16 cellular contexts compared by ENCODE assay signal in genomic region chr16:78506372-78507193, GRCh38.
A peak's percentile ranks its signal among the peaks of the same experiment; 100 is the strongest.
DNase-seq lines count a peak whose midpoint lies in the region; ATAC-seq and TF ChIP-seq lines count a peak whose summit lies in the region.
"Had no signal": no experiment of that assay in that cellular context is flagged by ENCODE, and none has a peak within 500 bp of the region (broad histone marks: within the 10 kb centered on the region; RNA-seq: fewer than 3 reads in every experiment).

No MANE protein-coding gene starts in this region.

- ATAC-seq in lung (ENCODE audit: insufficient read depth, low FRiP score) (peak; percentile 17), GM19395 (IDR thresholded peaks at IDR 0.05; ENCODE audit: unreplicated experiment) (no peak), GM19324 (IDR thresholded peaks at IDR 0.05; ENCODE audit: low FRiP score, unreplicated experiment) (no peak)
- ATAC-seq in stimulated activated memory B cell treated with anti-CD40 and anti-IgM and Interleukin-4, amounts not matched to agents 10 μg/mL and 1 μg/mL and 100 μg/mL, for 72 hours, result no peak
- ATAC-seq: stimulated activated naive CD8-positive, alpha-beta T cell treated with anti-CD3 and anti-CD28 coated beads, Interleukin-15, Interleukin-2, amounts not matched to agents 100 U/mL and 50 U/mL, for 24 hours had no signal

- H3K36me3 Mint-ChIP-seq in stimulated activated memory B cell treated with anti-CD40 and anti-IgM and Interleukin-4, amounts not matched to agents 10 μg/mL and 1 μg/mL and 100 μg/mL, for 72 hours, result no peaks in the 10 kb centered on the region

- intact Hi-C loops in spleen (cut with DNase I; ENCODE audit: low total_unique reads), result no loop called here

- H3F3A ChIP-seq in GM23248 (ENCODE audit: insufficient read depth), result no peaks in the 10 kb centered on the region

- no peak overlapping the region for H3K4me3 Mint-ChIP-seq in stimulated activated memory B cell treated with anti-CD40 and anti-IgM and Interleukin-4, amounts not matched to agents 10 μg/mL and 1 μg/mL and 100 μg/mL, for 72 hours
- H3K4me3 Mint-ChIP-seq: GM23338 had no signal

- no peaks in the 10 kb centered on the region for H3K27me3 Mint-ChIP-seq in stimulated activated memory B cell treated with anti-CD40 and anti-IgM and Interleukin-4, amounts not matched to agents 10 μg/mL and 1 μg/mL and 100 μg/mL, for 72 hours

- H3K9ac ChIP-seq in GM23248 (peak overlapping the region; percentile 34), duodenal mucosa (ENCODE audit: low read depth in 1 of 2, low read length in 2 of 2) (no peak overlapping the region)
- H3K9ac ChIP-seq: KMS-11 had no signal

- H3K4me1 ChIP-seq in GM23248 (ENCODE audit: insufficient read depth) (peaks cover 21% of the 10 kb centered on the region), duodenal mucosa (ENCODE audit: control insufficient read depth in 1 of 2, insufficient read depth in 2 of 2, low read length in 2 of 2) (peaks cover 0 to 4% of the 10 kb centered on the region in 2 donors), lung (ENCODE audit: control insufficient read depth in 2 of 2, insufficient read depth in 2 of 2, low read length in 2 of 2) (peaks cover 0 to 10% of the 10 kb centered on the region in 2 donors), spleen (peaks cover 0 to 21% (median 2%) of the 10 kb centered on the region in 6 donors)

- H3K4me3 ChIP-seq in GM23248 (peak overlapping the region; percentile 62), duodenal mucosa (ENCODE audit: low read depth in 1 of 2, low read length in 2 of 2) (peak overlapping the region in 1 of 2 donors; percentile 53), lung (no peak overlapping the region), spleen (peak overlapping the region in 1 of 8 donors; percentile 15)
- H3K4me3 ChIP-seq: GM23338, mucosa of descending colon had no signal

- H4K20me1 ChIP-seq in GM23248 (ENCODE audit: insufficient read depth), result no peaks in the 10 kb centered on the region

- H3K27me3 ChIP-seq in GM23248 (replicated peaks; ENCODE audit: insufficient read depth) (no peaks in the 10 kb centered on the region), duodenal mucosa (ENCODE audit: control insufficient read depth in 1 of 2, insufficient read depth in 2 of 2, low read length in 2 of 2) (no peaks in the 10 kb centered on the region), lung (ENCODE audit: control insufficient read depth, insufficient read depth) (no peaks in the 10 kb centered on the region), spleen (replicated peaks in 1 of 7) (no peaks in the 10 kb centered on the region)

- H3K9me2 ChIP-seq in GM23248 (ENCODE audit: insufficient read depth), result no peaks in the 10 kb centered on the region

- H3K27ac ChIP-seq in GM23248 (no peak overlapping the region), duodenal mucosa (ENCODE audit: low read depth, low read length) (peak overlapping the region; percentile 55), lung (ENCODE audit: low read depth in 1 of 2, low read length in 1 of 2) (peak overlapping the region in 1 of 2 donors; percentile 58), spleen (peak overlapping the region in 6 of 8 donors; percentile 24 to 62 (median 42))
- H3K27ac ChIP-seq: KMS-11 had no signal

- no peak overlapping the region for H3K27ac Mint-ChIP-seq in stimulated activated memory B cell treated with anti-CD40 and anti-IgM and Interleukin-4, amounts not matched to agents 10 μg/mL and 1 μg/mL and 100 μg/mL, for 72 hours
- H3K27ac Mint-ChIP-seq: GM23338 had no signal

- H2AFZ ChIP-seq in GM23248, result peak overlapping the region; percentile 81
- H2AFZ ChIP-seq: GM23338 had no signal

- peaks cover 5% of the 10 kb centered on the region for H3K4me1 Mint-ChIP-seq in stimulated activated memory B cell treated with anti-CD40 and anti-IgM and Interleukin-4, amounts not matched to agents 10 μg/mL and 1 μg/mL and 100 μg/mL, for 72 hours

- TF ChIP-seq CTCF in lung (IDR thresholded peaks at IDR 0.05; ENCODE audit: control extremely low read depth, extremely low read depth) (no peak), spleen (IDR thresholded peaks at IDR 0.05 in 8 of 11, conservative IDR thresholded peaks at IDR 0.05 in 3 of 11) (no peak)

- 39% methylated on average over 11 of the region's 11 CpGs for WGBS in GM23248 (ENCODE audit: low coverage in 1 of 2, low lambda C conversion rate in 2 of 2, missing lambda C conversion rate in 2 of 2), 2 experiments
- WGBS in lung, 2 donors, result 71 to 81% methylated on average over 11 of the region's 11 CpGs
- WGBS in spleen, 5 donors, result 82 to 91% (median 89%) methylated on average over 11 of the region's 11 CpGs

- peak overlapping the region; percentile 70 for H3K4me2 ChIP-seq in GM23248 (ENCODE audit: unreplicated experiment)
- H3K4me2 ChIP-seq: GM23338, KMS-11 had no signal

- DNase-seq in GM23248 (no peak), lung (ENCODE audit: low spot score) (no peak), spleen (no peak), NCI-H1092 (lab: John Stamatoyannopoulos, UW) (no peak)
- DNase-seq: activated CD4-positive, CD25-positive, alpha-beta regulatory T cell; NCI-H1105 treated with DMSO at 0.1 percent for 48 hours; stimulated activated CD4-positive, alpha-beta T cell treated with anti-CD3 and anti-CD28 coated beads, Interleukin-12 subunit alpha, Interleukin-12 subunit beta, amount 100 ng/mL, for 4 hours; stimulated activated naive CD8-positive, alpha-beta T cell treated with anti-CD3 and anti-CD28 coated beads, Interleukin-15, Interleukin-2, amounts not matched to agents 100 U/mL and 50 U/mL, for 24 hours; T-helper 1 cell had no signal

- H3K36me3 ChIP-seq in GM23248 (ENCODE audit: low read depth), result no peaks in the 10 kb centered on the region
- no peaks in the 10 kb centered on the region for H3K36me3 ChIP-seq in duodenal mucosa (ENCODE audit: control insufficient read depth in 1 of 2, insufficient read depth in 2 of 2, low read length in 2 of 2)
- H3K36me3 ChIP-seq in lung (ENCODE audit: control insufficient read depth in 2 of 2, insufficient read depth in 2 of 2, low read length in 2 of 2), result no peaks in the 10 kb centered on the region
- H3K36me3 ChIP-seq in spleen, result no peaks in the 10 kb centered on the region

- in situ Hi-C loops in GM23248 (cut with MboI), result no loop called here

- TF ChIP-seq POLR2A in spleen (IDR thresholded peaks at IDR 0.05), result no peak

- H3K9me3 Mint-ChIP-seq in stimulated activated memory B cell treated with anti-CD40 and anti-IgM and Interleukin-4, amounts not matched to agents 10 μg/mL and 1 μg/mL and 100 μg/mL, for 72 hours, result no peaks in the 10 kb centered on the region
- H3K9me3 Mint-ChIP-seq: GM23338 had no signal

- H3K79me2 ChIP-seq in GM23248 (ENCODE audit: insufficient read depth), result no peaks in the 10 kb centered on the region

- H3K9me3 ChIP-seq in GM23248 (ENCODE audit: low read depth) (no peaks in the 10 kb centered on the region), duodenal mucosa (ENCODE audit: control insufficient read depth in 1 of 2, low read length in 2 of 2) (no peaks in the 10 kb centered on the region), lung (ENCODE audit: control insufficient read depth in 2 of 2, insufficient read depth in 1 of 2, low read length in 1 of 2) (no peaks in the 10 kb centered on the region), spleen (no peaks in the 10 kb centered on the region)
- H3K9me3 ChIP-seq: mucosa of descending colon had no signal
